ENCODE assay signal across 9 cellular contexts in genomic region chr12:59834659-59835474, GRCh38.
DNase-seq lines count a peak whose midpoint lies in the region; FAIRE-seq and TF ChIP-seq lines count a peak whose summit lies in the region.
"Had no signal": no experiment of that assay in that cellular context is flagged by ENCODE, and none has a peak within 500 bp of the region (broad histone marks: within the 10 kb centered on the region; RNA-seq: fewer than 3 reads in every experiment).

No MANE protein-coding gene starts in this region.

- CTCF ChIA-PET in GM10248 (lab: Yijun Ruan, JAX) = interaction anchor here (0.7 to 1.9 kb wide), 19 partner anchors 10 to 443 kb away, joined by 3 to 14 read pairs (median 4); no protein-coding TSS in a partner anchor
- CTCF ChIA-PET in HEK293T (lab: Yijun Ruan, JAX) = interaction anchor here (0.5 to 0.8 kb wide), 4 partner anchors 10 to 433 kb away, joined by 3 read pairs; no protein-coding TSS in a partner anchor

- H3K4me1 ChIP-seq in effector memory CD4-positive, alpha-beta T cell (ENCODE audit: control insufficient read depth, insufficient read depth, low read length, poor library complexity, severe bottlenecking) = no peaks in the 10 kb centered on the region
- H3K4me1 ChIP-seq: SJCRH30 had no signal

- no peak for FAIRE-seq in frontal cortex (lab: Jason Lieb, UNC)

- H3K4me3 ChIP-seq in effector memory CD4-positive, alpha-beta T cell (ENCODE audit: insufficient read depth, low read depth, low read length, poor library complexity, severe bottlenecking) = no peak overlapping the region
- H3K4me3 ChIP-seq: SJCRH30 had no signal

- no peaks in the 10 kb centered on the region for H3K27me3 ChIP-seq in effector memory CD4-positive, alpha-beta T cell (replicated peaks; ENCODE audit: control insufficient read depth, insufficient read depth, low read length, poor library complexity, severe bottlenecking)
- H3K27me3 ChIP-seq: SJCRH30 had no signal

- DNase-seq in GM10248 (ENCODE audit: extremely low spot score) (peak; percentile 10), HEK293T (ENCODE audit: extremely low spot score) (peak; percentile 6), SKM-1 treated with dmso at 0.1 percent for 144 hours (lab: John Stamatoyannopoulos, UW; ENCODE audit: unreplicated experiment) (peak; percentile 3), iPS-NIHi7 (ENCODE audit: extremely low spot score) (peak; percentile 18), T-helper 9 cell (no peak), frontal cortex (ENCODE audit: low spot score in 2 of 2) (no peak), inferior parietal cortex (ENCODE audit: extremely low spot score) (no peak)
- no peak for DNase-seq in effector memory CD4-positive, alpha-beta T cell

- TF ChIP-seq CTCF in GM10248 (IDR thresholded peaks at IDR 0.05; ENCODE audit: control extremely low read depth, extremely low read depth, low read depth, missing control alignments) = peak; percentile 43

- POLR2A ChIA-PET in GM10248 (lab: Yijun Ruan, JAX) = no interaction called here
- POLR2A ChIA-PET in HEK293T (lab: Yijun Ruan, JAX) = no interaction called here

- no peak overlapping the region for H3K27ac ChIP-seq in effector memory CD4-positive, alpha-beta T cell (ENCODE audit: insufficient read depth, low read length, poor library complexity, severe bottlenecking)
- H3K27ac ChIP-seq: SJCRH30 had no signal

- no peaks in the 10 kb centered on the region for H3K36me3 ChIP-seq in effector memory CD4-positive, alpha-beta T cell (ENCODE audit: control insufficient read depth, insufficient read depth, low read length)
- H3K36me3 ChIP-seq: SJCRH30 had no signal

- no peaks in the 10 kb centered on the region for H3K9me3 ChIP-seq in effector memory CD4-positive, alpha-beta T cell (ENCODE audit: control insufficient read depth, low read length)
- H3K9me3 ChIP-seq: SJCRH30 had no signal

TF ChIP-seq in HEK293T, 16 proteins besides CTCF, POLR2A, EP300 and RAD21:
- no peak for TF ChIP-seq SUZ12 (IDR thresholded peaks at IDR 0.05)
- no peak for TF ChIP-seq TARDBP (IDR thresholded peaks at IDR 0.05)
- no peak for TF ChIP-seq SP1 (IDR thresholded peaks at IDR 0.05)
- TF ChIP-seq FOXK2 (IDR thresholded peaks at IDR 0.05) = no peak
- no peak for TF ChIP-seq ZNF384 (IDR thresholded peaks at IDR 0.05)
- no peak for TF ChIP-seq PKNOX1 (IDR thresholded peaks at IDR 0.05)
- no peak for TF ChIP-seq NFRKB (IDR thresholded peaks at IDR 0.05)
- no peak for TF ChIP-seq ELF4 (IDR thresholded peaks at IDR 0.05)
- TF ChIP-seq CTBP1 (IDR thresholded peaks at IDR 0.05; ENCODE audit: borderline replicate concordance) = no peak
- no peak for TF ChIP-seq L3MBTL2 (conservative IDR thresholded peaks at IDR 0.05)
- TF ChIP-seq BHLHE40 (IDR thresholded peaks at IDR 0.05; ENCODE audit: borderline replicate concordance) = no peak
- TF ChIP-seq FOXM1 (IDR thresholded peaks at IDR 0.05; ENCODE audit: borderline replicate concordance) = no peak

Comparison
In these comparisons a context has a peak if more than half of its experiments do, and no peak if none do; other contexts are left out.
1. DNase-seq: peak in GM10248 (single experiment), HEK293T (single experiment), SKM-1 treated with dmso at 0.1 percent for 144 hours (single experiment) and iPS-NIHi7 (single experiment); none in effector memory CD4-positive, alpha-beta T cell (0 of 3), T-helper 9 cell (single experiment), frontal cortex (0 of 2) and inferior parietal cortex (single experiment).